Comparison of ENCODE assay signal across 18 cellular contexts in the genomic region with DNA sequence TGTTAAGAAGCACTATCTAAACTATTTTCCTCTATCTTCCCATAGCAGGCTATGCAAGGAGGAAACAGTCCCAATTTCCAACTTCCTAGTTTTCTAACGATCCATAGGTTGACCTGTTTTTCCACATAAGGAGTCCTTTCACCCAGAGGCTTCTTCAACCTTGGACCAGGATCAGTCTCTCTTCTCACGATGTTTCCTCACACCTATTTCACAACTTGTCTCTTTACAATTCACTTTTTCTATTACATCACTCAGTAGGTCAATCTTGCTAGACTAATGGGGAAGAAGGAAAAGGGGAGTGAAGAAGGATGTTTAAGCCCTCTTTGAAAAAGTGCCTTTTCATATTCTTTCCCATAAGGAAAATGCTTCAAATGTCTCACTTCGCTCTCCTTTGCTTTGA. TPM values are rescaled to one million over a fixed set of nuclear protein-coding genes. Genes with fewer than 3 reads are reported as not detected.
DNase-seq lines count a peak whose midpoint lies in the region; ATAC-seq and TF ChIP-seq lines count a peak whose summit lies in the region.
"Had no signal": no experiment of that assay in that cellular context is flagged by ENCODE, and none has a peak within 500 bp of the region (broad histone marks: within the 10 kb centered on the region; RNA-seq: fewer than 3 reads in every experiment).

No MANE protein-coding gene starts in this region.

- H3K4me3 ChIP-seq in esophagus squamous epithelium (no peak overlapping the region), lower lobe of right lung (no peak overlapping the region), uterus (no peak overlapping the region)
- H3K4me3 ChIP-seq: tibial artery had no signal

- H3K36me3 Mint-ChIP-seq in activated CD8-positive, alpha-beta T cell treated with anti-CD3 and anti-CD28 coated beads, Interleukin-2, amount 10 ng/mL, durations not matched to agents 7 days and 5 days (ENCODE audit: low read depth) = no peaks in the 10 kb centered on the region
- H3K36me3 Mint-ChIP-seq: activated naive CD8-positive, alpha-beta T cell treated with anti-CD3 and anti-CD28 coated beads, Interleukin-2, amount 10 ng/mL, durations not matched to agents 7 days and 5 days; CD8-positive, alpha-beta T cell; immature natural killer cell had no signal

- peak overlapping the region; percentile 28 to 79 (median 67) for H3K27ac ChIP-seq in esophagus squamous epithelium
- peak overlapping the region; percentile 57 for H3K27ac ChIP-seq in lower lobe of right lung
- H3K27ac ChIP-seq in uterus = peak overlapping the region; percentile 69 to 78
- H3K27ac ChIP-seq: RWPE1 had no signal

- CTCF ChIA-PET in activated CD8-positive, alpha-beta T cell treated with anti-CD3 and anti-CD28 coated beads, Interleukin-2, amount 10 ng/mL, durations not matched to agents 7 days and 5 days (lab: Charles Lee) = interaction anchor here (1.6 to 2.6 kb wide), 2 partner anchors 12 to 24 kb away, joined by 3 to 8 read pairs; no protein-coding TSS in a partner anchor

- TF ChIP-seq CTCF in esophagus squamous epithelium (IDR thresholded peaks at IDR 0.05) (no peak), lower lobe of right lung (IDR thresholded peaks at IDR 0.05) (no peak), uterus (IDR thresholded peaks at IDR 0.05) (no peak)

- H3K4me3 Mint-ChIP-seq in activated CD8-positive, alpha-beta T cell treated with anti-CD3 and anti-CD28 coated beads, Interleukin-2, amount 10 ng/mL, durations not matched to agents 7 days and 5 days = no peak overlapping the region
- H3K4me3 Mint-ChIP-seq: activated CD4-positive, alpha-beta T cell treated with anti-CD3 and anti-CD28 coated beads, Interleukin-2, amount 10 ng/mL, durations not matched to agents 7 days and 5 days; activated naive CD8-positive, alpha-beta T cell treated with anti-CD3 and anti-CD28 coated beads, Interleukin-2, amount 10 ng/mL, durations not matched to agents 7 days and 5 days; activated T-cell treated with anti-CD3 and anti-CD28 coated beads, Interleukin-2, amount 50 U/mL, for 4 hours; CD8-positive, alpha-beta T cell; immature natural killer cell had no signal

- 41 to 48% methylated on average over 3 of the region's 3 CpGs for WGBS in esophagus squamous epithelium, 2 donors

- H3K4me1 Mint-ChIP-seq in activated CD8-positive, alpha-beta T cell treated with anti-CD3 and anti-CD28 coated beads, Interleukin-2, amount 10 ng/mL, durations not matched to agents 7 days and 5 days (ENCODE audit: low read depth) = no peaks in the 10 kb centered on the region
- H3K4me1 Mint-ChIP-seq: activated CD4-positive, alpha-beta T cell treated with anti-CD3 and anti-CD28 coated beads, Interleukin-2, amount 10 ng/mL, durations not matched to agents 7 days and 5 days; activated naive CD8-positive, alpha-beta T cell treated with anti-CD3 and anti-CD28 coated beads, Interleukin-2, amount 10 ng/mL, durations not matched to agents 7 days and 5 days; immature natural killer cell had no signal

- intact Hi-C loops in Right ventricle myocardium superior (cut with DNase I) (no loop called here), cardiac septum (cut with DNase I) (no loop called here), esophagus squamous epithelium (cut with DNase I) (no loop called here), lower lobe of right lung (cut with DNase I) (no loop called here), uterus (cut with DNase I; ENCODE audit: low total_unique reads) (no loop called here)

- H3K9me3 Mint-ChIP-seq in activated CD8-positive, alpha-beta T cell treated with anti-CD3 and anti-CD28 coated beads, Interleukin-2, amount 10 ng/mL, durations not matched to agents 7 days and 5 days (ENCODE audit: insufficient read depth) = no peaks in the 10 kb centered on the region
- H3K9me3 Mint-ChIP-seq: activated CD4-positive, alpha-beta T cell treated with anti-CD3 and anti-CD28 coated beads, Interleukin-2, amount 10 ng/mL, durations not matched to agents 7 days and 5 days; activated naive CD8-positive, alpha-beta T cell treated with anti-CD3 and anti-CD28 coated beads, Interleukin-2, amount 10 ng/mL, durations not matched to agents 7 days and 5 days; activated T-cell treated with anti-CD3 and anti-CD28 coated beads, Interleukin-2, amount 50 U/mL, for 4 hours; CD8-positive, alpha-beta T cell; immature natural killer cell had no signal

- TF ChIP-seq POLR2A in esophagus squamous epithelium (IDR thresholded peaks at IDR 0.05) (no peak), uterus (IDR thresholded peaks at IDR 0.05) (no peak)

- H3K36me3 ChIP-seq in esophagus squamous epithelium (peaks cover 0 to 30% (median 0%) of the 10 kb centered on the region in 3 donors), lower lobe of right lung (peaks cover 3% of the 10 kb centered on the region), uterus (no peaks in the 10 kb centered on the region)
- H3K36me3 ChIP-seq: tibial artery had no signal

- H3K27ac Mint-ChIP-seq in activated CD8-positive, alpha-beta T cell treated with anti-CD3 and anti-CD28 coated beads, Interleukin-2, amount 10 ng/mL, durations not matched to agents 7 days and 5 days = no peak overlapping the region
- H3K27ac Mint-ChIP-seq: activated CD4-positive, alpha-beta T cell treated with anti-CD3 and anti-CD28 coated beads, Interleukin-2, amount 10 ng/mL, durations not matched to agents 7 days and 5 days; activated naive CD8-positive, alpha-beta T cell treated with anti-CD3 and anti-CD28 coated beads, Interleukin-2, amount 10 ng/mL, durations not matched to agents 7 days and 5 days; CD8-positive, alpha-beta T cell; immature natural killer cell had no signal

- peaks cover 0 to 72% (median 40%) of the 10 kb centered on the region in 3 donors for H3K4me1 ChIP-seq in esophagus squamous epithelium
- H3K4me1 ChIP-seq in lower lobe of right lung = peaks cover 35% of the 10 kb centered on the region
- H3K4me1 ChIP-seq in uterus = peaks cover 0 to 15% of the 10 kb centered on the region in 2 donors

- H3K9me3 ChIP-seq in esophagus squamous epithelium (no peaks in the 10 kb centered on the region), lower lobe of right lung (no peaks in the 10 kb centered on the region), uterus (no peaks in the 10 kb centered on the region)
- H3K9me3 ChIP-seq: tibial artery had no signal

- no peaks in the 10 kb centered on the region for H3K27me3 ChIP-seq in esophagus squamous epithelium
- no peaks in the 10 kb centered on the region for H3K27me3 ChIP-seq in lower lobe of right lung (ENCODE audit: low read depth)
- no peaks in the 10 kb centered on the region for H3K27me3 ChIP-seq in uterus
- H3K27me3 ChIP-seq: tibial artery had no signal

- peak; percentile 9 for ATAC-seq in Right ventricle myocardium superior (ENCODE audit: poor library complexity)
- no peak for ATAC-seq in lower lobe of right lung
- no peak for ATAC-seq in GM21515 (IDR thresholded peaks at IDR 0.05; ENCODE audit: unreplicated experiment)
- no peak for ATAC-seq in activated CD8-positive, alpha-beta T cell treated with anti-CD3 and anti-CD28 coated beads, Interleukin-2, amount 10 ng/mL, durations not matched to agents 7 days and 5 days
- ATAC-seq: activated T-cell treated with anti-CD3 and anti-CD28 coated beads, Interleukin-2, amount 50 U/mL, for 4 hours; CD8-positive, alpha-beta T cell had no signal

- peaks cover 14% of the 10 kb centered on the region for H3K27me3 Mint-ChIP-seq in activated CD8-positive, alpha-beta T cell treated with anti-CD3 and anti-CD28 coated beads, Interleukin-2, amount 10 ng/mL, durations not matched to agents 7 days and 5 days (ENCODE audit: low read depth)

- POLR2A ChIA-PET in activated CD8-positive, alpha-beta T cell treated with anti-CD3 and anti-CD28 coated beads, Interleukin-2, amount 10 ng/mL, durations not matched to agents 7 days and 5 days (lab: Charles Lee) = no interaction called here

- DNase-seq in Right ventricle myocardium superior = no peak
- DNase-seq in cardiac septum (ENCODE audit: low spot score) = no peak
- no peak for DNase-seq in esophagus squamous epithelium (lab: John Stamatoyannopoulos, UW)
- DNase-seq in lower lobe of right lung = no peak
- DNase-seq in uterus = no peak
- DNase-seq in anterior cingulate cortex (lab: John Stamatoyannopoulos, UW) = no peak
- no peak for DNase-seq in activated CD8-positive, alpha-beta T cell treated with anti-CD3 and anti-CD28 coated beads, Interleukin-2, amount 10 ng/mL, durations not matched to agents 7 days and 5 days
- DNase-seq: activated CD4-positive, alpha-beta T cell treated with anti-CD3 and anti-CD28 coated beads, Interleukin-2, amount 10 ng/mL, durations not matched to agents 7 days and 5 days; activated naive CD8-positive, alpha-beta T cell treated with anti-CD3 and anti-CD28 coated beads, Interleukin-2, amount 10 ng/mL, durations not matched to agents 7 days and 5 days; activated T-cell treated with anti-CD3 and anti-CD28 coated beads, Interleukin-2, amount 50 U/mL, for 4 hours; CD8-positive, alpha-beta T cell; cortex of kidney; immature natural killer cell; posterior cingulate gyrus; stimulated activated CD4-positive, alpha-beta T cell treated with anti-CD3 and anti-CD28 coated beads, Interleukin-1b, Interleukin-23, amount 100 ng/mL, for 48 hours had no signal

RNA-seq across cellular contexts. Expression of a gene that starts 15.9 kb away (rescaled TPM):
- total RNA-seq in Right ventricle myocardium superior = 114 TPM
- total RNA-seq in cardiac septum = 67.0 TPM
- total RNA-seq in esophagus squamous epithelium = 10 to 100 TPM; 27.1 to 39.2 (median 31.3) TPM
- 18.8 TPM for total RNA-seq in lower lobe of right lung
- 10 to 100 TPM; 17.8 to 64.3 (median 40.6) TPM for total RNA-seq in uterus
- not detected for total RNA-seq in activated CD8-positive, alpha-beta T cell treated with anti-CD3 and anti-CD28 coated beads, Interleukin-2, amount 10 ng/mL, durations not matched to agents 7 days and 5 days
- total RNA-seq: activated CD4-positive, alpha-beta T cell treated with anti-CD3 and anti-CD28 coated beads, Interleukin-2, amount 10 ng/mL, durations not matched to agents 7 days and 5 days; activated naive CD8-positive, alpha-beta T cell treated with anti-CD3 and anti-CD28 coated beads, Interleukin-2, amount 10 ng/mL, durations not matched to agents 7 days and 5 days; activated T-cell treated with anti-CD3 and anti-CD28 coated beads, Interleukin-2, amount 50 U/mL, for 4 hours; CD8-positive, alpha-beta T cell had no signal

Comparison
In these comparisons a context has a peak if more than half of its experiments do, and no peak if none do; other contexts are left out.
1. RNA of a gene that starts 15.9 kb away (total RNA-seq): 114 TPM in Right ventricle myocardium superior (single experiment), 67.0 TPM in cardiac septum (single experiment), 17.8 to 64.3 TPM in uterus, 27.1 to 39.2 TPM in esophagus squamous epithelium and 18.8 TPM in lower lobe of right lung (single experiment); not detected in activated CD8-positive, alpha-beta T cell treated with anti-CD3 and anti-CD28 coated beads, Interleukin-2, amount 10 ng/mL, durations not matched to agents 7 days and 5 days; every median in the first group is over 10 times any median in the second.
2. Peak in every context shown above with its lines, with median percentiles within 50 percentile points of each other: H3K27ac ChIP-seq.